Comparison of ENCODE assay signal across 8 cellular contexts in genomic region chr4:169115897-169116254, GRCh38.
DNase-seq lines count a peak whose midpoint lies in the region; ATAC-seq and TF ChIP-seq lines count a peak whose summit lies in the region.

No MANE protein-coding gene starts in this region.

- H2AK5ac ChIP-seq in neuronal stem cell (ENCODE audit: low read depth, low read length): no peak overlapping the region

- H2BK15ac ChIP-seq in neuronal stem cell (ENCODE audit: low read length): no peak overlapping the region

- H3K9me3 ChIP-seq in lower lobe of right lung (no peaks in the 10 kb centered on the region), tibial nerve (no peaks in the 10 kb centered on the region), neuronal stem cell (replicated peaks in 1 of 2; ENCODE audit: control insufficient read depth in 2 of 2, insufficient read depth in 1 of 2, low read depth in 1 of 2, low read length in 2 of 2) (no peaks in the 10 kb centered on the region), WERI-Rb-1 (ENCODE audit: severe bottlenecking) (no peaks in the 10 kb centered on the region)

- TF ChIP-seq EP300 in tibial nerve (IDR thresholded peaks at IDR 0.05): no peak

- no peak overlapping the region for H3K4me2 ChIP-seq in neuronal stem cell (ENCODE audit: insufficient read depth, low read length, poor library complexity, severe bottlenecking)

- no peak for TF ChIP-seq POLR2A in tibial nerve (IDR thresholded peaks at IDR 0.05)

- H3K27ac ChIP-seq in angular gyrus (ENCODE audit: low read depth, low read length) (peak overlapping the region; percentile 77), lower lobe of right lung (no peak overlapping the region), tibial nerve (peak overlapping the region in 1 of 4 donors; percentile 39), neuronal stem cell (replicated peaks; ENCODE audit: low read length) (no peak overlapping the region), WERI-Rb-1 (no peak overlapping the region)

- H3K4me3 ChIP-seq in lower lobe of right lung (no peak overlapping the region), tibial nerve (no peak overlapping the region), neuronal stem cell (ENCODE audit: low read length in 2 of 2) (no peak overlapping the region), WERI-Rb-1 (ENCODE audit: low read depth, low read length) (no peak overlapping the region)

- TF ChIP-seq CTCF in AG09319 (IDR thresholded peaks at IDR 0.05; ENCODE audit: low read depth, low read length) (peak; percentile 53), lower lobe of right lung (IDR thresholded peaks at IDR 0.05) (no peak), tibial nerve (IDR thresholded peaks at IDR 0.05) (no peak), WERI-Rb-1 (IDR thresholded peaks at IDR 0.05; ENCODE audit: low read depth, low read length) (no peak)

- no peaks in the 10 kb centered on the region for H3K79me1 ChIP-seq in neuronal stem cell (ENCODE audit: low read depth, low read length)

- H3K4ac ChIP-seq in neuronal stem cell (ENCODE audit: low read length): no peak overlapping the region

- H3K36me3 ChIP-seq in lower lobe of right lung (peaks cover 68% of the 10 kb centered on the region), tibial nerve (peaks cover 0 to 68% (median 0%) of the 10 kb centered on the region in 3 donors), neuronal stem cell (replicated peaks in 1 of 2; ENCODE audit: control insufficient read depth in 2 of 2, insufficient read depth in 2 of 2, low read length in 2 of 2) (peaks cover 23 to 97% of the 10 kb centered on the region in 2 donors), WERI-Rb-1 (peaks cover 29% of the 10 kb centered on the region)

- intact Hi-C loops in lower lobe of right lung (cut with DNase I): no loop called here

- peak; percentile 91 for DNase-seq in AG09319 (ENCODE audit: extremely low read depth, low read depth)
- peak; percentile 85 for DNase-seq in HS-5 (ENCODE audit: low read depth)
- DNase-seq in lower lobe of right lung: peak; percentile 49
- DNase-seq in NCI-H524 treated with DMSO at 0.1 percent for 48 hours (lab: John Stamatoyannopoulos, UW): no peak
- no peak for DNase-seq in tibial nerve (ENCODE audit: low spot score in 2 of 2)
- DNase-seq in neuronal stem cell (ENCODE audit: low spot score): no peak
- no peak for DNase-seq in WERI-Rb-1

- no peak overlapping the region for H3K18ac ChIP-seq in neuronal stem cell (ENCODE audit: low read length)

- H3K23ac ChIP-seq in neuronal stem cell (ENCODE audit: low read depth, low read length, poor library complexity): no peak overlapping the region

- H3K4me1 ChIP-seq in lower lobe of right lung (no peaks in the 10 kb centered on the region), tibial nerve (peaks cover 0 to 2% (median 0%) of the 10 kb centered on the region in 4 donors), neuronal stem cell (ENCODE audit: control insufficient read depth in 2 of 2, insufficient read depth in 1 of 2, low read depth in 1 of 2, low read length in 2 of 2) (peaks cover 0 to 2% of the 10 kb centered on the region in 2 donors)

- no peak overlapping the region for H4K8ac ChIP-seq in neuronal stem cell (ENCODE audit: low read depth, low read length)

- no peak overlapping the region for H2BK120ac ChIP-seq in neuronal stem cell (ENCODE audit: low read depth, low read length)

- no peak overlapping the region for H2AFZ ChIP-seq in neuronal stem cell (ENCODE audit: low read length)

- peak; percentile 96 to 97 for ATAC-seq in lower lobe of right lung

- H2BK5ac ChIP-seq in neuronal stem cell (ENCODE audit: low read length): no peak overlapping the region

- no peaks in the 10 kb centered on the region for H3K27me3 ChIP-seq in lower lobe of right lung (ENCODE audit: low read depth)
- H3K27me3 ChIP-seq in tibial nerve: no peaks in the 10 kb centered on the region
- no peaks in the 10 kb centered on the region for H3K27me3 ChIP-seq in neuronal stem cell (ENCODE audit: control insufficient read depth in 3 of 3, insufficient read depth in 3 of 3, low read depth in 1 of 3, low read length in 3 of 3)
- no peaks in the 10 kb centered on the region for H3K27me3 ChIP-seq in WERI-Rb-1 (ENCODE audit: insufficient read depth, low read depth, severe bottlenecking)

- H2BK12ac ChIP-seq in neuronal stem cell (ENCODE audit: low read length): no peak overlapping the region

- no peak overlapping the region for H3K14ac ChIP-seq in neuronal stem cell (ENCODE audit: low read length)

- no peak overlapping the region for H3K9ac ChIP-seq in neuronal stem cell (ENCODE audit: low read depth, low read length, poor library complexity)

- 50 to 61% methylated on average over 4 of the region's 4 CpGs for WGBS in tibial nerve, 2 donors
- WGBS in neuronal stem cell (ENCODE audit: extremely low coverage in 2 of 2, insufficient read length in 2 of 2, insufficient replicate concordance in 1 of 2), 2 donors: no CpG with 5 or more reads among the region's 4 CpGs

- no peak overlapping the region for H4K91ac ChIP-seq in neuronal stem cell (ENCODE audit: low read depth, low read length, poor library complexity)

Comparison
In these comparisons a context has a peak if more than half of its experiments do, and no peak if none do; other contexts are left out.
1. DNase-seq: peak in AG09319 (single experiment), HS-5 (single experiment) and lower lobe of right lung (single experiment); none in NCI-H524 treated with DMSO at 0.1 percent for 48 hours (single experiment), tibial nerve (0 of 2), neuronal stem cell (single experiment) and WERI-Rb-1 (single experiment).